Comparison of ENCODE assay signal across 8 cellular contexts in the genomic region with DNA sequence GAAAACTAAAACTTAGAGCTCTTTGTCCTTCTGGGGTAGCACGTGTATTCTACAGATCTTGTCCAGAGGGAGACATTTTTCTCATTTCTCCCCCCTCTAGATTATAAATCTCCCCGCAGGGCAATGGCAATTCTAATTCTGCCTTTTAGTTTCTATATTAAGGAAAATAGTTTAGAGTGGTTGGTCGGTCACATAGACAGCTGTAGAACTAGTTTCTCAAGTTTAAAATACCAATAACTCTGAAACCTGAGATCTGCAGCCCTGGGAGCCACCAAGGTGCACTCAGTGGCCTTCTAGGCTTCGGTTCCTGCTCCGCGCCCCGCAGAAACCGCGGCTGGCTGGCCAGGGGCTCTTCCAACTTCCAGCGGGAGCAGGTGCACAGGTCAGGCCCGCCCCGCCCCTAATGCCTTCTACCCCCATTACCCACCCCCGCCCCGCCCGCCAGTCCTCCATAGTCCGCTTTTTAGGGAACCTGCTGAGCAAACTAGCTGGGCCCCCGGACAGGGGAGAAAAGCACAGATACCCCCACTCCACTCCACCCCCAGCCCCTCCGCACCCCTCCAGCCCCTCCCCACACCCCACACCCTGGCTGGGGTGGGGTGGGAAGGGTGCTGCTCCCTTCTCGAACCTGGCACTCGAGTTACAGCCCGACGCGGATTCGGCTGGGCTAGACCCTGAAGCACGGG. TPM values are rescaled to one million over a fixed set of nuclear protein-coding genes. Genes with fewer than 3 reads are reported as not detected.
DNase-seq lines count a peak whose midpoint lies in the region; ATAC-seq and TF ChIP-seq lines count a peak whose summit lies in the region.

No MANE protein-coding gene starts in this region.

- WGBS in HUES64 = 2% methylated on average over 18 of the region's 25 CpGs
- 15% methylated on average over 10 of the region's 25 CpGs for WGBS in esophagus muscularis mucosa
- no CpG with 5 or more reads among the region's 25 CpGs for WGBS in neuronal stem cell (ENCODE audit: extremely low coverage in 2 of 2, insufficient read length in 2 of 2, insufficient replicate concordance in 1 of 2), 2 donors

- H3K4me3 Mint-ChIP-seq in WTC11 = peak overlapping the region; percentile 74

- peak overlapping the region; percentile 54 for H3K4me3 ChIP-seq in HUES64 (ENCODE audit: low read length)
- H3K4me3 ChIP-seq in esophagus muscularis mucosa = peak overlapping the region; percentile 57 to 85 (median 63)
- H3K4me3 ChIP-seq in neuronal stem cell (ENCODE audit: low read length in 2 of 2) = peak overlapping the region in 1 of 2 donors; percentile 38

- ATAC-seq in WTC11 (peak; percentile 38), HG02870 (IDR thresholded peaks at IDR 0.05; ENCODE audit: unreplicated experiment) (no peak)

- no peak overlapping the region for H4K91ac ChIP-seq in neuronal stem cell (ENCODE audit: low read depth, low read length, poor library complexity)

- peaks cover 4% of the 10 kb centered on the region; the same call in 1 of the 2 replicates for H3K4me1 ChIP-seq in HUES64 (ENCODE audit: insufficient read depth, low read length)
- H3K4me1 ChIP-seq in esophagus muscularis mucosa = peaks cover 14 to 40% (median 27%) of the 10 kb centered on the region in 4 donors
- peaks cover 0 to 11% of the 10 kb centered on the region in 2 donors for H3K4me1 ChIP-seq in neuronal stem cell (ENCODE audit: control insufficient read depth in 2 of 2, insufficient read depth in 1 of 2, low read depth in 1 of 2, low read length in 2 of 2)

- no peak for TF ChIP-seq POLR2A in esophagus muscularis mucosa (IDR thresholded peaks at IDR 0.05; ENCODE audit: low read depth)

- H3K27ac ChIP-seq in HUES64 (ENCODE audit: low read depth, low read length) (no peak overlapping the region), esophagus muscularis mucosa (replicated peaks in 1 of 4) (peak overlapping the region; percentile 81 to 94 (median 90)), neuronal stem cell (replicated peaks; ENCODE audit: low read length) (no peak overlapping the region)

- H2BK15ac ChIP-seq in neuronal stem cell (ENCODE audit: low read length) = no peak overlapping the region

- no peaks in the 10 kb centered on the region for H3K79me1 ChIP-seq in neuronal stem cell (ENCODE audit: low read depth, low read length)

- H3K9me3 ChIP-seq in HUES64 (ENCODE audit: insufficient read depth, low read depth, low read length) (no peaks in the 10 kb centered on the region), esophagus muscularis mucosa (no peaks in the 10 kb centered on the region), neuronal stem cell (replicated peaks in 1 of 2; ENCODE audit: control insufficient read depth in 2 of 2, insufficient read depth in 1 of 2, low read depth in 1 of 2, low read length in 2 of 2) (no peaks in the 10 kb centered on the region)

- peak overlapping the region; percentile 36; the same call in 1 of the 2 replicates for H3K9ac ChIP-seq in HUES64 (ENCODE audit: low read depth, low read length)
- no peak overlapping the region for H3K9ac ChIP-seq in neuronal stem cell (ENCODE audit: low read depth, low read length, poor library complexity)

- H3K27me3 ChIP-seq in HUES64 (ENCODE audit: insufficient read depth, low read length) (peaks cover 73% of the 10 kb centered on the region), esophagus muscularis mucosa (peaks cover 0 to 38% (median 0%) of the 10 kb centered on the region in 4 donors), neuronal stem cell (ENCODE audit: control insufficient read depth in 3 of 3, insufficient read depth in 3 of 3, low read depth in 1 of 3, low read length in 3 of 3) (peaks cover 13 to 62% (median 28%) of the 10 kb centered on the region in 3 experiments)

- no peak overlapping the region for H2BK120ac ChIP-seq in neuronal stem cell (ENCODE audit: low read depth, low read length)

- no peak overlapping the region for H3K27ac Mint-ChIP-seq in WTC11

- H3K18ac ChIP-seq in neuronal stem cell (ENCODE audit: low read length) = peak overlapping the region; percentile 74

- no peak overlapping the region for H3K14ac ChIP-seq in neuronal stem cell (ENCODE audit: low read length)

- peak overlapping the region; percentile 57 for H3K4me2 ChIP-seq in neuronal stem cell (ENCODE audit: insufficient read depth, low read length, poor library complexity, severe bottlenecking)

- no peak overlapping the region for H3K4ac ChIP-seq in neuronal stem cell (ENCODE audit: low read length)

- peak; percentile 10 for DNase-seq in NCI-H345 treated with DMSO at 0.1 percent for 48 hours (lab: John Stamatoyannopoulos, UW; ENCODE audit: unreplicated experiment)
- DNase-seq in NCI-H345 (lab: John Stamatoyannopoulos, UW) = no peak
- DNase-seq in WTC11 (ENCODE audit: low spot score) = peak; percentile 46
- DNase-seq in esophagus muscularis mucosa (ENCODE audit: extremely low spot score) = no peak
- DNase-seq in neuronal stem cell (ENCODE audit: low spot score) = no peak
- no peak for DNase-seq in NCI-H2081 treated with DMSO at 0.1 percent for 48 hours (lab: John Stamatoyannopoulos, UW)

- H2AFZ ChIP-seq in neuronal stem cell (ENCODE audit: low read length) = peak overlapping the region; percentile 79

- no peak for TF ChIP-seq EP300 in esophagus muscularis mucosa (IDR thresholded peaks at IDR 0.05)

- H2BK12ac ChIP-seq in neuronal stem cell (ENCODE audit: low read length) = no peak overlapping the region

- no peak overlapping the region for H2BK5ac ChIP-seq in neuronal stem cell (ENCODE audit: low read length)

- no peaks in the 10 kb centered on the region for H3K36me3 Mint-ChIP-seq in WTC11

- H3K27me3 Mint-ChIP-seq in WTC11 (ENCODE audit: low read depth) = peaks cover 98% of the 10 kb centered on the region

- no peak overlapping the region for H4K8ac ChIP-seq in neuronal stem cell (ENCODE audit: low read depth, low read length)

- intact Hi-C loops in esophagus muscularis mucosa (cut with DNase I) = loop anchor here (5.0 kb wide), 1 partner anchor 59 kb away; the partner anchor contains the start of gene SLFN12

- CTCF ChIA-PET in WTC11 (lab: Charles Lee) = interaction anchor here (1.0 to 1.8 kb wide), 2 partner anchors 61 to 130 kb away, joined by 3 to 4 read pairs; partner anchors contain the start of gene SLFN5

- POLR2A ChIA-PET in WTC11 (lab: Charles Lee) = interaction anchor here (1.7 kb wide), 1 partner anchor 75 kb away, joined by 5 read pairs; the partner anchor contains the start of gene SLFN13

- no peak overlapping the region for H3K23ac ChIP-seq in neuronal stem cell (ENCODE audit: low read depth, low read length, poor library complexity)

- TF ChIP-seq CTCF in WTC11 (IDR thresholded peaks at IDR 0.05) (no peak), esophagus muscularis mucosa (IDR thresholded peaks at IDR 0.05) (no peak)

- H2AK5ac ChIP-seq in neuronal stem cell (ENCODE audit: low read depth, low read length) = no peak overlapping the region

- peaks cover 13% of the 10 kb centered on the region for H3K9me3 Mint-ChIP-seq in WTC11

- H3K4me1 Mint-ChIP-seq in WTC11 = peaks cover 21% of the 10 kb centered on the region

- no peaks in the 10 kb centered on the region for H3K36me3 ChIP-seq in HUES64 (ENCODE audit: insufficient read depth, low read length)
- peaks cover 0 to 7% (median 0%) of the 10 kb centered on the region in 4 donors for H3K36me3 ChIP-seq in esophagus muscularis mucosa
- no peaks in the 10 kb centered on the region for H3K36me3 ChIP-seq in neuronal stem cell (replicated peaks in 1 of 2; ENCODE audit: control insufficient read depth in 2 of 2, insufficient read depth in 2 of 2, low read length in 2 of 2)

TF ChIP-seq in WTC11, 78 proteins besides CTCF, POLR2A, EP300 and RAD21:
- TF ChIP-seq HMGA2 (CRISPR knock-in tag; IDR thresholded peaks at IDR 0.05) = no peak
- TF ChIP-seq CDX4 (CRISPR knock-in tag; IDR thresholded peaks at IDR 0.05; ENCODE audit: borderline replicate concordance) = no peak
- no peak for TF ChIP-seq FOXP1 (CRISPR knock-in tag; IDR thresholded peaks at IDR 0.05; ENCODE audit: borderline replicate concordance)
- TF ChIP-seq MYBL2 (CRISPR knock-in tag; IDR thresholded peaks at IDR 0.05) = no peak
- TF ChIP-seq IRF2 (CRISPR knock-in tag; IDR thresholded peaks at IDR 0.05; ENCODE audit: borderline replicate concordance, low read depth) = no peak
- no peak for TF ChIP-seq TEAD4 (CRISPR knock-in tag; IDR thresholded peaks at IDR 0.05)
- TF ChIP-seq NFATC4 (CRISPR knock-in tag; IDR thresholded peaks at IDR 0.05) = no peak
- no peak for TF ChIP-seq E2F4 (CRISPR knock-in tag; IDR thresholded peaks at IDR 0.05; ENCODE audit: borderline replicate concordance, low read depth)
- no peak for TF ChIP-seq CREB1 (CRISPR knock-in tag; IDR thresholded peaks at IDR 0.05)
- no peak for TF ChIP-seq ZNF671 (CRISPR knock-in tag; IDR thresholded peaks at IDR 0.05)
- TF ChIP-seq ZNF219 (CRISPR knock-in tag; IDR thresholded peaks at IDR 0.05; ENCODE audit: borderline replicate concordance) = no peak

RNA-seq across cellular contexts. Expression of gene SLFN11, which starts 0.4 kb away (rescaled TPM):
- 0.90 TPM for polyA plus RNA-seq in HUES64 (2013, experiment 1 of 2)
- polyA plus RNA-seq in HUES64 (2013, experiment 2 of 2) = 0.95 TPM
- total RNA-seq in WTC11 (2021) (0.26 to 0.53 TPM (median 0.27 TPM) in 3 replicates), esophagus muscularis mucosa (10 to 100 TPM; 16.2 to 30.5 (median 22.7) TPM)
- polyA plus RNA-seq in neuronal stem cell (2013, experiment 1 of 2) = 0.07 TPM
- polyA plus RNA-seq in neuronal stem cell (2013, experiment 2 of 2) = 0.08 TPM

RNA-seq across cellular contexts. Expression of gene SLFN12, which starts 59.3 kb away (rescaled TPM):
- polyA plus RNA-seq in HUES64 (2013, experiment 1 of 2) = 4.8 TPM
- polyA plus RNA-seq in HUES64 (2013, experiment 2 of 2) = 6.4 TPM
- total RNA-seq in WTC11 (2021) = 12.2 to 12.7 TPM (median 12.4 TPM) in 3 replicates
- total RNA-seq in esophagus muscularis mucosa = 10 to 100 TPM in 1 of 4 donors, 1 to 10 TPM in 3; 6.6 to 11.2 (median 7.7) TPM
- 10.5 TPM for polyA plus RNA-seq in neuronal stem cell (2013, experiment 1 of 2)
- polyA plus RNA-seq in neuronal stem cell (2013, experiment 2 of 2) = 10.6 TPM

Comparison
In these comparisons a context has a peak if more than half of its experiments do, and no peak if none do; other contexts are left out.
1. DNase-seq: peak in NCI-H345 treated with DMSO at 0.1 percent for 48 hours (single experiment) and WTC11 (single experiment); none in NCI-H345 (single experiment), esophagus muscularis mucosa (single experiment), neuronal stem cell (single experiment) and NCI-H2081 treated with DMSO at 0.1 percent for 48 hours (single experiment).
2. H3K27ac ChIP-seq: peak in esophagus muscularis mucosa (4 of 4); none in HUES64 (single experiment) and neuronal stem cell (single experiment).
3. RNA of gene SLFN11, which starts 0.4 kb away (total RNA-seq): 16.2 to 30.5 TPM in esophagus muscularis mucosa; 0.26 to 0.53 TPM in WTC11; every median in the first group is over 10 times any median in the second.